Comparison of ENCODE assay signal across 23 cellular contexts in the genomic region with DNA sequence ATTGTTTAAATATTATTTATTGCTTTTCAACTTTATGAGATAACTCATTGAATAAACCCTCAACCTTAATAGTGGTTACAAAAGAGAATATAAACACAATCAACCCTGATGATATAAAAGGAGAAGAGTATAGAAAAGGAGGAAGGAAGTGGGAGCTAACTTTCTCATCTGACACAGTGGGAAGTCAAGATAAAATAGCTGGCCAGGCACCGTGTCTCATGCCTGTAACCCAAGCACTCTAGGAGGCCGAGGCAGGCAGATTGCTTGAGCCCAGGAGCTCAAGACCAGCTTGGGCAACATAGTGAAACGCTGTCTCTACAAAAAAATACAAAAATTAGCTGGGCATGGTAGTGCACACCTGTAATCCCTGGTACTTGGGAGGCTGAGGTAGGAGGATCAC.
DNase-seq lines count a peak whose midpoint lies in the region; ATAC-seq and TF ChIP-seq lines count a peak whose summit lies in the region.
"Had no signal": no experiment of that assay in that cellular context is flagged by ENCODE, and none has a peak within 500 bp of the region (broad histone marks: within the 10 kb centered on the region; RNA-seq: fewer than 3 reads in every experiment).

No MANE protein-coding gene starts in this region.

- intact Hi-C loops in natural killer cell (cut with micrococcal nuclease): no loop called here
- intact Hi-C loops in dendritic cell treated with granulocyte-macrophage colony-stimulating factor and Interleukin-4, amounts not matched to agents 40 ng/mL and 50 ng/mL, for 4 days (cut with micrococcal nuclease): no loop called here
- intact Hi-C loops in dorsolateral prefrontal cortex (cut with DNase I): no loop called here

- H3K36me3 Mint-ChIP-seq in natural killer cell: no peaks in the 10 kb centered on the region
- H3K36me3 Mint-ChIP-seq in natural killer cell treated with Interleukin-12 subunit alpha and Interleukin-12 subunit beta and Interleukin-15 and Interleukin-18, amount 100 ng/mL, for 72 hours: no peaks in the 10 kb centered on the region
- H3K36me3 Mint-ChIP-seq in dendritic cell treated with granulocyte-macrophage colony-stimulating factor and Interleukin-4, amounts not matched to agents 40 ng/mL and 50 ng/mL, for 4 days (ENCODE audit: low read depth): no peaks in the 10 kb centered on the region
- H3K36me3 Mint-ChIP-seq: activated naive CD8-positive, alpha-beta T cell had no signal

- H3K9me3 Mint-ChIP-seq in natural killer cell: no peaks in the 10 kb centered on the region
- H3K9me3 Mint-ChIP-seq in natural killer cell treated with Interleukin-12 subunit alpha and Interleukin-12 subunit beta and Interleukin-15 and Interleukin-18, amount 100 ng/mL, for 72 hours: peaks cover 3% of the 10 kb centered on the region
- no peaks in the 10 kb centered on the region for H3K9me3 Mint-ChIP-seq in dendritic cell treated with granulocyte-macrophage colony-stimulating factor and Interleukin-4, amounts not matched to agents 40 ng/mL and 50 ng/mL, for 4 days

- DNase-seq in natural killer cell (no peak), SKM-1 (lab: John Stamatoyannopoulos, UW; ENCODE audit: unreplicated experiment) (peak; percentile 39), germinal center (ENCODE audit: low spot score) (no peak), cerebellar cortex (ENCODE audit: low spot score) (no peak), activated gamma-delta T cell (lab: John Stamatoyannopoulos, UW) (no peak), dorsolateral prefrontal cortex (no peak)
- no peak for DNase-seq in natural killer cell treated with Interleukin-12 subunit alpha and Interleukin-12 subunit beta and Interleukin-15 and Interleukin-18, amount 100 ng/mL, for 72 hours (ENCODE audit: low spot score)
- DNase-seq: activated CD8-positive, alpha-beta T cell treated with anti-CD3 and anti-CD28 coated beads for 36 hours; activated T-cell treated with anti-CD3 and anti-CD28 coated beads for 4 hours; CD8-positive, alpha-beta memory T cell; effector CD4-positive, alpha-beta T cell; gastrocnemius medialis; MG63; NCI-H1436; NCI-H2081; NCI-H774; pancreas; stimulated activated CD8-positive, alpha-beta memory T cell treated with anti-CD3 and anti-CD28 coated beads, Interleukin-4, amount 100 ng/mL, for 48 hours had no signal

- no peak overlapping the region for H3K4me3 ChIP-seq in dorsolateral prefrontal cortex
- H3K4me3 ChIP-seq: gastrocnemius medialis, hepatocyte, MG63, pancreas, thoracic aorta had no signal

- no peak for ATAC-seq in natural killer cell
- no peak for ATAC-seq in natural killer cell treated with Interleukin-12 subunit alpha and Interleukin-12 subunit beta and Interleukin-15 and Interleukin-18, amount 100 ng/mL, for 72 hours
- ATAC-seq: activated CD8-positive, alpha-beta T cell treated with anti-CD3 and anti-CD28 coated beads for 36 hours; gastrocnemius medialis had no signal

- H3K4me3 Mint-ChIP-seq in natural killer cell: no peak overlapping the region
- H3K4me3 Mint-ChIP-seq in natural killer cell treated with Interleukin-12 subunit alpha and Interleukin-12 subunit beta and Interleukin-15 and Interleukin-18, amount 100 ng/mL, for 72 hours: no peak overlapping the region
- no peak overlapping the region for H3K4me3 Mint-ChIP-seq in dendritic cell treated with granulocyte-macrophage colony-stimulating factor and Interleukin-4, amounts not matched to agents 40 ng/mL and 50 ng/mL, for 4 days
- H3K4me3 Mint-ChIP-seq: activated CD8-positive, alpha-beta T cell treated with anti-CD3 and anti-CD28 coated beads for 36 hours; activated naive CD8-positive, alpha-beta T cell; CD8-positive, alpha-beta memory T cell; stimulated activated naive CD8-positive, alpha-beta T cell treated with anti-CD3 and anti-CD28 coated beads, Interleukin-15, Interleukin-2, amounts not matched to agents 100 ng/mL and 50 ng/mL, for 24 hours had no signal

- TF ChIP-seq CTCF in natural killer cell (IDR thresholded peaks at IDR 0.05) (no peak), dorsolateral prefrontal cortex (IDR thresholded peaks at IDR 0.05 in 54 of 56, conservative IDR thresholded peaks at IDR 0.05 in 2 of 56; ENCODE audit: low read depth in 1 of 56, partially characterized antibody in 56 of 56) (no peak)

- no peaks in the 10 kb centered on the region for H3K27me3 Mint-ChIP-seq in natural killer cell (ENCODE audit: low read depth in 2 of 2)
- H3K27me3 Mint-ChIP-seq in natural killer cell treated with Interleukin-12 subunit alpha and Interleukin-12 subunit beta and Interleukin-15 and Interleukin-18, amount 100 ng/mL, for 72 hours: no peaks in the 10 kb centered on the region
- H3K27me3 Mint-ChIP-seq in dendritic cell treated with granulocyte-macrophage colony-stimulating factor and Interleukin-4, amounts not matched to agents 40 ng/mL and 50 ng/mL, for 4 days: no peaks in the 10 kb centered on the region
- H3K27me3 Mint-ChIP-seq: activated CD8-positive, alpha-beta T cell treated with anti-CD3 and anti-CD28 coated beads for 36 hours; activated naive CD8-positive, alpha-beta T cell; CD8-positive, alpha-beta memory T cell; stimulated activated naive CD8-positive, alpha-beta T cell treated with anti-CD3 and anti-CD28 coated beads, Interleukin-15, Interleukin-2, amounts not matched to agents 100 ng/mL and 50 ng/mL, for 24 hours had no signal

- peak overlapping the region; percentile 41 to 56 for H3K27ac Mint-ChIP-seq in natural killer cell
- peak overlapping the region in 1 of 2 donors; percentile 71 for H3K27ac Mint-ChIP-seq in natural killer cell treated with Interleukin-12 subunit alpha and Interleukin-12 subunit beta and Interleukin-15 and Interleukin-18, amount 100 ng/mL, for 72 hours
- H3K27ac Mint-ChIP-seq in dendritic cell treated with granulocyte-macrophage colony-stimulating factor and Interleukin-4, amounts not matched to agents 40 ng/mL and 50 ng/mL, for 4 days: peak overlapping the region; percentile 69
- H3K27ac Mint-ChIP-seq: activated CD8-positive, alpha-beta T cell treated with anti-CD3 and anti-CD28 coated beads for 36 hours; activated naive CD8-positive, alpha-beta T cell; stimulated activated naive CD8-positive, alpha-beta T cell treated with anti-CD3 and anti-CD28 coated beads, Interleukin-15, Interleukin-2, amounts not matched to agents 100 ng/mL and 50 ng/mL, for 24 hours had no signal

- H3K4me1 Mint-ChIP-seq in natural killer cell: peaks cover 47 to 50% of the 10 kb centered on the region in 2 donors
- H3K4me1 Mint-ChIP-seq in natural killer cell treated with Interleukin-12 subunit alpha and Interleukin-12 subunit beta and Interleukin-15 and Interleukin-18, amount 100 ng/mL, for 72 hours (ENCODE audit: low read depth in 2 of 2): peaks cover 32 to 43% of the 10 kb centered on the region in 2 donors
- H3K4me1 Mint-ChIP-seq in dendritic cell treated with granulocyte-macrophage colony-stimulating factor and Interleukin-4, amounts not matched to agents 40 ng/mL and 50 ng/mL, for 4 days (ENCODE audit: low read depth): peaks cover 15% of the 10 kb centered on the region

- H3K27ac ChIP-seq in dorsolateral prefrontal cortex: peak overlapping the region in 8 of 59 donors; percentile 5 to 52 (median 17)
- H3K27ac ChIP-seq: gastrocnemius medialis, hepatocyte, pancreas, thoracic aorta had no signal

- H3K27me3 ChIP-seq in dorsolateral prefrontal cortex: no peaks in the 10 kb centered on the region
- H3K27me3 ChIP-seq: gastrocnemius medialis, hepatocyte, MG63, pancreas had no signal
